In genomic region chr5:102753889-102754498, GRCh38 we compare ENCODE assay signal across 8 cellular contexts. TPM values are rescaled to one million over a fixed set of nuclear protein-coding genes. Genes with fewer than 3 reads are reported as not detected.
DNase-seq lines count a peak whose midpoint lies in the region; ATAC-seq, FAIRE-seq and TF ChIP-seq lines count a peak whose summit lies in the region.

No MANE protein-coding gene starts in this region.

- POLR2A ChIA-PET in activated CD8-positive, alpha-beta T cell treated with anti-CD3 and anti-CD28 coated beads for 36 hours (lab: Charles Lee) = interaction anchor here (0.8 to 3.9 kb wide), 2 partner anchors 11 to 39 kb away, joined by 3 to 20 read pairs; no protein-coding TSS in a partner anchor

- intact Hi-C loops in activated CD8-positive, alpha-beta T cell treated with anti-CD3 and anti-CD28 coated beads for 36 hours (cut with micrococcal nuclease) = no loop called here
- intact Hi-C loops in left ventricle myocardium superior (cut with micrococcal nuclease) = no loop called here

- H3K36me3 Mint-ChIP-seq in activated CD8-positive, alpha-beta T cell treated with anti-CD3 and anti-CD28 coated beads for 36 hours (ENCODE audit: low read depth) = peaks cover 14% of the 10 kb centered on the region

- peaks cover 42% of the 10 kb centered on the region for H3K4me1 Mint-ChIP-seq in activated CD8-positive, alpha-beta T cell treated with anti-CD3 and anti-CD28 coated beads for 36 hours (ENCODE audit: low read depth)

- no peak for DNase-seq in HFF-Myc (ENCODE audit: extremely low read depth, low read depth)
- peak; percentile 28 for DNase-seq in activated CD8-positive, alpha-beta T cell treated with anti-CD3 and anti-CD28 coated beads for 36 hours
- DNase-seq in left ventricle myocardium superior = peak; percentile 26
- DNase-seq in RKO (ENCODE audit: low spot score) = no peak
- DNase-seq in left lobe of liver (ENCODE audit: low spot score) = no peak
- DNase-seq in germinal center (ENCODE audit: low spot score) = no peak
- DNase-seq in urothelium cell line (ENCODE audit: low spot score) = no peak

- CTCF ChIA-PET in activated CD8-positive, alpha-beta T cell treated with anti-CD3 and anti-CD28 coated beads for 36 hours (lab: Charles Lee) = no interaction called here

- H3K4me3 Mint-ChIP-seq in activated CD8-positive, alpha-beta T cell treated with anti-CD3 and anti-CD28 coated beads for 36 hours = peak overlapping the region; percentile 99

- H3K27ac Mint-ChIP-seq in activated CD8-positive, alpha-beta T cell treated with anti-CD3 and anti-CD28 coated beads for 36 hours = peak overlapping the region; percentile 89

- H3K9me3 Mint-ChIP-seq in activated CD8-positive, alpha-beta T cell treated with anti-CD3 and anti-CD28 coated beads for 36 hours = peaks cover 2% of the 10 kb centered on the region

- peaks cover 8% of the 10 kb centered on the region for H3K27me3 Mint-ChIP-seq in activated CD8-positive, alpha-beta T cell treated with anti-CD3 and anti-CD28 coated beads for 36 hours

- FAIRE-seq in urothelium cell line (lab: Jason Lieb, UNC) = no peak

- peak overlapping the region in 9 of 21 experiments; percentile 80 to 93 (median 86) for H3K27ac ChIP-seq in skin epidermis

- H3K4me3 ChIP-seq in HFF-Myc (replicated peaks; ENCODE audit: low read depth, low read length) (peak overlapping the region; percentile 98), skin epidermis (peak overlapping the region; percentile 59 to 83 (median 75))

- no peak for ATAC-seq in activated CD8-positive, alpha-beta T cell treated with anti-CD3 and anti-CD28 coated beads for 36 hours
- ATAC-seq in left ventricle myocardium superior (no peak), left lobe of liver (no peak)

- no peak for TF ChIP-seq CTCF in HFF-Myc (IDR thresholded peaks at IDR 0.05; ENCODE audit: low read depth, low read length, missing control alignments)
- TF ChIP-seq CTCF in activated CD8-positive, alpha-beta T cell treated with anti-CD3 and anti-CD28 coated beads for 36 hours (IDR thresholded peaks at IDR 0.05) = no peak

RNA-seq across cellular contexts. Expression of gene PAM, which starts 1.1 kb away (rescaled TPM):
- 10 to 100 TPM; 63.4 to 65.8 TPM for total RNA-seq in activated CD8-positive, alpha-beta T cell treated with anti-CD3 and anti-CD28 coated beads for 36 hours
- total RNA-seq in left ventricle myocardium superior (1,055 TPM), left lobe of liver (15.6 TPM)

Comparison
In these comparisons a context has a peak if more than half of its experiments do, and no peak if none do; other contexts are left out.
1. DNase-seq: peak in activated CD8-positive, alpha-beta T cell treated with anti-CD3 and anti-CD28 coated beads for 36 hours (single experiment) and left ventricle myocardium superior (single experiment); none in HFF-Myc (single experiment), RKO (single experiment), left lobe of liver (single experiment), germinal center (single experiment) and urothelium cell line (single experiment).
2. RNA of gene PAM, which starts 1.1 kb away (total RNA-seq): 1,055 TPM in left ventricle myocardium superior (single experiment); 63.4 to 65.8 TPM in activated CD8-positive, alpha-beta T cell treated with anti-CD3 and anti-CD28 coated beads for 36 hours and 15.6 TPM in left lobe of liver (single experiment); every median in the first group is over 10 times any median in the second.